ENCODE assay signal across 10 cellular contexts in genomic region chr19:39320948-39321831, GRCh38. TPM values are rescaled to one million over a fixed set of nuclear protein-coding genes. Genes with fewer than 3 reads are reported as not detected.
DNase-seq lines count a peak whose midpoint lies in the region; ATAC-seq and TF ChIP-seq lines count a peak whose summit lies in the region.
"Had no signal": no experiment of that assay in that cellular context is flagged by ENCODE, and none has a peak within 500 bp of the region (broad histone marks: within the 10 kb centered on the region; RNA-seq: fewer than 3 reads in every experiment).

No MANE protein-coding gene starts in this region.

- H3K27ac Mint-ChIP-seq in CD4-positive, CD25-positive, alpha-beta regulatory T cell: peak overlapping the region; percentile 65 to 90 (median 67)
- H3K27ac Mint-ChIP-seq in brain (peak overlapping the region; percentile 41 to 78 (median 76)), neural progenitor cell (peak overlapping the region; percentile 19)

- H3K36me3 Mint-ChIP-seq in CD4-positive, CD25-positive, alpha-beta regulatory T cell: peaks cover 6% of the 10 kb centered on the region
- H3K36me3 Mint-ChIP-seq in brain (peaks cover 3% of the 10 kb centered on the region), neural progenitor cell (no peaks in the 10 kb centered on the region)

- H2AFZ ChIP-seq in neural progenitor cell (replicated peaks): peak overlapping the region; percentile 72

- H3K4me3 ChIP-seq in CD4-positive, CD25-positive, alpha-beta regulatory T cell (ENCODE audit: low read depth, low read length): no peak overlapping the region
- H3K4me3 ChIP-seq in HUES6 (ENCODE audit: low read depth, low read length): peak overlapping the region; percentile 39
- peak overlapping the region; percentile 21 for H3K4me3 ChIP-seq in neural progenitor cell

- DNase-seq in CD4-positive, CD25-positive, alpha-beta regulatory T cell: no peak
- DNase-seq in neural progenitor cell (ENCODE audit: low spot score) (no peak), UCSD-AML1 (lab: John Stamatoyannopoulos, UW; ENCODE audit: unreplicated experiment) (no peak), NK-92 (lab: John Stamatoyannopoulos, UW; ENCODE audit: unreplicated experiment) (no peak), AG08395 (ENCODE audit: low spot score) (no peak), globus pallidus (ENCODE audit: low spot score) (no peak)

- H3K27ac ChIP-seq in CD4-positive, CD25-positive, alpha-beta regulatory T cell (ENCODE audit: insufficient read depth, low read length, poor library complexity, severe bottlenecking): peak overlapping the region; percentile 50
- H3K27ac ChIP-seq in HUES6 (ENCODE audit: low read depth, low read length) (no peak overlapping the region), neural progenitor cell (no peak overlapping the region)
- H3K27ac ChIP-seq: thyroid gland had no signal

- no peaks in the 10 kb centered on the region for H3K9me3 ChIP-seq in CD4-positive, CD25-positive, alpha-beta regulatory T cell (ENCODE audit: control insufficient read depth in 2 of 2, low read length in 2 of 2)
- H3K9me3 ChIP-seq in HUES6 (ENCODE audit: control insufficient read depth, insufficient read depth, low read depth, low read length) (no peaks in the 10 kb centered on the region), neural progenitor cell (ENCODE audit: low read depth) (no peaks in the 10 kb centered on the region)
- H3K9me3 ChIP-seq: spleen, thyroid gland had no signal

- ATAC-seq in CD4-positive, CD25-positive, alpha-beta regulatory T cell (ENCODE audit: low read depth in 2 of 2): no peak

- peaks cover 13% of the 10 kb centered on the region for H3K4me1 ChIP-seq in CD4-positive, CD25-positive, alpha-beta regulatory T cell (ENCODE audit: control insufficient read depth, insufficient read depth, low read length, poor library complexity, severe bottlenecking)
- H3K4me1 ChIP-seq in HUES6 (ENCODE audit: control insufficient read depth, insufficient read depth, low read length) (no peaks in the 10 kb centered on the region; the same call in 1 of the 2 replicates), neural progenitor cell (peaks cover 6% of the 10 kb centered on the region)

- no peaks in the 10 kb centered on the region for H3K27me3 ChIP-seq in CD4-positive, CD25-positive, alpha-beta regulatory T cell (ENCODE audit: control insufficient read depth, insufficient read depth, low read length)
- peaks cover 29% of the 10 kb centered on the region for H3K27me3 ChIP-seq in HUES6 (ENCODE audit: control insufficient read depth, insufficient read depth, low read length)
- H3K27me3 ChIP-seq in neural progenitor cell: peaks cover 57% of the 10 kb centered on the region
- H3K27me3 ChIP-seq: thyroid gland had no signal

- H4K20me1 ChIP-seq in neural progenitor cell (ENCODE audit: low read depth): no peaks in the 10 kb centered on the region

- no peaks in the 10 kb centered on the region for H3K36me3 ChIP-seq in CD4-positive, CD25-positive, alpha-beta regulatory T cell (ENCODE audit: control insufficient read depth, insufficient read depth, low read length)
- H3K36me3 ChIP-seq in HUES6 (ENCODE audit: control insufficient read depth, insufficient read depth, low read length) (no peaks in the 10 kb centered on the region), neural progenitor cell (no peaks in the 10 kb centered on the region)
- H3K36me3 ChIP-seq: thyroid gland had no signal

- H3K79me2 ChIP-seq in neural progenitor cell (ENCODE audit: low read depth): no peaks in the 10 kb centered on the region

- H3K9ac ChIP-seq in HUES6 (ENCODE audit: low read length): no peak overlapping the region
- no peak overlapping the region for H3K9ac ChIP-seq in neural progenitor cell

- H3K4me1 Mint-ChIP-seq in CD4-positive, CD25-positive, alpha-beta regulatory T cell: peaks cover 0 to 53% (median 18%) of the 10 kb centered on the region in 4 donors
- H3K4me1 Mint-ChIP-seq in brain (peaks cover 24% of the 10 kb centered on the region), neural progenitor cell (peaks cover 18% of the 10 kb centered on the region)

- TF ChIP-seq CTCF in brain (conservative IDR thresholded peaks at IDR 0.05) (no peak), neural progenitor cell (IDR thresholded peaks at IDR 0.05) (no peak)

- H3K27me3 Mint-ChIP-seq in CD4-positive, CD25-positive, alpha-beta regulatory T cell: no peaks in the 10 kb centered on the region
- H3K27me3 Mint-ChIP-seq in brain (peaks cover 20% of the 10 kb centered on the region), neural progenitor cell (ENCODE audit: insufficient read depth, low read depth) (peaks cover 23% of the 10 kb centered on the region)

- H3K9me3 Mint-ChIP-seq in CD4-positive, CD25-positive, alpha-beta regulatory T cell: peaks cover 0 to 2% (median 0%) of the 10 kb centered on the region in 7 donors
- H3K9me3 Mint-ChIP-seq in brain (peaks cover 0 to 7% (median 0%) of the 10 kb centered on the region in 5 experiments), neural progenitor cell (no peaks in the 10 kb centered on the region)

- H3F3A ChIP-seq in neural progenitor cell (ENCODE audit: low read depth): peaks cover 12% of the 10 kb centered on the region

- H3K4me2 ChIP-seq in neural progenitor cell: peak overlapping the region; percentile 42

- peak overlapping the region; percentile 66 to 90 (median 88) for H3K4me3 Mint-ChIP-seq in CD4-positive, CD25-positive, alpha-beta regulatory T cell
- H3K4me3 Mint-ChIP-seq in brain: peak overlapping the region; percentile 80 to 88 (median 84)
- peak overlapping the region; percentile 87 for H3K4me3 Mint-ChIP-seq in neural progenitor cell

RNA-seq across cellular contexts. Expression of gene LRFN1, which starts 0.5 kb away (rescaled TPM):
- 4.9 TPM for total RNA-seq in CD4-positive, CD25-positive, alpha-beta regulatory T cell
- polyA plus RNA-seq in CD4-positive, CD25-positive, alpha-beta regulatory T cell: 1 to 10 TPM; 2.1 to 4.9 (median 3.1) TPM
- 4.2 TPM for polyA plus RNA-seq in brain (ENCODE audit: insufficient read depth, low read depth, low replicate concordance)
- total RNA-seq in neural progenitor cell (ENCODE audit: low replicate concordance): 0.17 and 4.3 TPM in 2 replicates

RNA-seq across cellular contexts. Expression of gene GMFG, which starts 14.7 kb away (rescaled TPM):
- 512 TPM for total RNA-seq in CD4-positive, CD25-positive, alpha-beta regulatory T cell
- 1,000 to 10,000 TPM; 1,343 to 1,906 (median 1,706) TPM for polyA plus RNA-seq in CD4-positive, CD25-positive, alpha-beta regulatory T cell
- 8.1 TPM for polyA plus RNA-seq in brain (ENCODE audit: insufficient read depth, low read depth, low replicate concordance)
- total RNA-seq in neural progenitor cell (ENCODE audit: low replicate concordance): 0.43 TPM in 1 of 2 replicates, not detected in the other

RNA-seq across cellular contexts. Expression of gene SAMD4B, which starts 21.0 kb away (rescaled TPM):
- 78.9 TPM for total RNA-seq in CD4-positive, CD25-positive, alpha-beta regulatory T cell
- 1 to 10 TPM; 5.7 to 9.9 (median 6.5) TPM for polyA plus RNA-seq in CD4-positive, CD25-positive, alpha-beta regulatory T cell
- polyA plus RNA-seq in brain (ENCODE audit: insufficient read depth, low read depth, low replicate concordance): 222 TPM
- total RNA-seq in neural progenitor cell (ENCODE audit: low replicate concordance): 32.8 and 105 TPM in 2 replicates

RNA-seq across cellular contexts. Expression of gene IFNL1, which starts 25.0 kb away (rescaled TPM):
- not detected for total RNA-seq in CD4-positive, CD25-positive, alpha-beta regulatory T cell
- not detected for polyA plus RNA-seq in CD4-positive, CD25-positive, alpha-beta regulatory T cell
- not detected for polyA plus RNA-seq in brain (ENCODE audit: insufficient read depth, low read depth, low replicate concordance)
- not detected in 2 replicates for total RNA-seq in neural progenitor cell (ENCODE audit: low replicate concordance)
- total RNA-seq: spleen, thyroid gland had no signal
- polyA plus RNA-seq: spleen had no signal

RNA-seq across cellular contexts. Expression of gene IFNL2, which starts 53.0 kb away (rescaled TPM):
- total RNA-seq in CD4-positive, CD25-positive, alpha-beta regulatory T cell: not detected
- polyA plus RNA-seq in CD4-positive, CD25-positive, alpha-beta regulatory T cell: not detected
- polyA plus RNA-seq in brain (ENCODE audit: insufficient read depth, low read depth, low replicate concordance): not detected
- total RNA-seq in neural progenitor cell (ENCODE audit: low replicate concordance): not detected in 2 replicates
- total RNA-seq: spleen, thyroid gland had no signal
- polyA plus RNA-seq: spleen had no signal

Comparison
In these comparisons a context has a peak if more than half of its experiments do, and no peak if none do; other contexts are left out.
1. H3K27ac Mint-ChIP-seq: peak in every context shown above with its lines; median percentile 76 in brain; 67 in CD4-positive, CD25-positive, alpha-beta regulatory T cell; 19 in neural progenitor cell.
2. RNA of gene GMFG, which starts 14.7 kb away (total RNA-seq): 512 TPM in CD4-positive, CD25-positive, alpha-beta regulatory T cell (single experiment); 0.43 TPM in neural progenitor cell; every median in the first group is over 100 times any median in the second.
3. Peak in every context shown above with its lines, with median percentiles within 50 percentile points of each other: H3K4me3 Mint-ChIP-seq.